In the genomic region with DNA sequence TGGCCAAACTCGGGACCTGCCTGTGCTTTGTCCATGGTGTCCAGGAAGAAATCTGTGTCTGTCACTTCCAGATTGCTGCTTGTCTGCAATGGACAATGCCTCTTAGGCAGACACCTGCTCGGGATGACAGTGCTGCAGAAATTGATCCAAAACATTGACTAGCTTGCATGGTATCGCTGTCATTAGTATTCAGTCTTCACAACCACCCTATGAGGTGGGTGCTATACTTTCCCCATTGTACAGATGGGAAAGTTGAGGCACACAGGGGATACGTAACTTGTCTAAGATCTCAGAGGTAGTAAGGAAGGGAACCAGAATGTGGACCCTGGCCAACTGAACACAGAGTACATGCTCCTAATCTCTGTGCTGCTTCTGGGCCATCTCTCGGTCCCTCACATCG, we compare ENCODE assay signal across 13 cellular contexts.
DNase-seq lines count a peak whose midpoint lies in the region; ATAC-seq and TF ChIP-seq lines count a peak whose summit lies in the region.
"Had no signal": no experiment of that assay in that cellular context is flagged by ENCODE, and none has a peak within 500 bp of the region (broad histone marks: within the 10 kb centered on the region; RNA-seq: fewer than 3 reads in every experiment).

No MANE protein-coding gene starts in this region.

- H3K9me3 ChIP-seq in transverse colon, result no peaks in the 10 kb centered on the region
- H3K9me3 ChIP-seq: mucosa of descending colon had no signal

- WGBS in transverse colon (ENCODE audit: low coverage in 1 of 2), 2 donors, result 81% methylated on average over 6 of the region's 6 CpGs; no CpG with 5 or more reads in 1 of the 2 donors

- H3K4me1 Mint-ChIP-seq in activated naive CD4-positive, alpha-beta T cell treated with anti-CD3 and anti-CD28 coated beads for 36 hours (ENCODE audit: low read depth), result peaks cover 80% of the 10 kb centered on the region
- H3K4me1 Mint-ChIP-seq in activated naive CD8-positive, alpha-beta T cell treated with anti-CD3 and anti-CD28 coated beads, Interleukin-2, amount 50 U/mL, for 24 hours, result peaks cover 80% of the 10 kb centered on the region
- peaks cover 64 to 80% (median 74%) of the 10 kb centered on the region in 3 donors for H3K4me1 Mint-ChIP-seq in naive B cell

- no peak for TF ChIP-seq POLR2A in transverse colon (IDR thresholded peaks at IDR 0.05)

- no peak overlapping the region for H3K4me3 ChIP-seq in transverse colon
- H3K4me3 ChIP-seq: mucosa of descending colon had no signal

- no peak for DNase-seq in activated naive CD4-positive, alpha-beta T cell treated with anti-CD3 and anti-CD28 coated beads for 36 hours
- DNase-seq in activated naive CD4-positive, alpha-beta T cell (lab: John Stamatoyannopoulos, UW), result no peak
- no peak for DNase-seq in activated naive CD8-positive, alpha-beta T cell treated with anti-CD3 and anti-CD28 coated beads, Interleukin-2, amount 50 U/mL, for 24 hours
- DNase-seq in naive B cell, result no peak
- no peak for DNase-seq in transverse colon
- DNase-seq in COLO668 (lab: John Stamatoyannopoulos, UW; ENCODE audit: unreplicated experiment), result no peak
- no peak for DNase-seq in NAMALWA (ENCODE audit: low spot score)
- DNase-seq in SKM-1 (lab: John Stamatoyannopoulos, UW; ENCODE audit: unreplicated experiment), result no peak
- DNase-seq: activated CD4-positive, alpha-beta T cell treated with anti-CD3 and anti-CD28 coated beads for 1 hour; effector CD8-positive, alpha-beta T cell; NCI-H1048; NCI-H524 had no signal

- TF ChIP-seq CTCF in transverse colon (IDR thresholded peaks at IDR 0.05), result no peak

- intact Hi-C loops in activated naive CD4-positive, alpha-beta T cell treated with anti-CD3 and anti-CD28 coated beads for 36 hours (cut with micrococcal nuclease), result loop anchor here (10.0 kb wide), 1 partner anchor 415 kb away; the partner anchor contains the start of gene TNFRSF8
- intact Hi-C loops in transverse colon (cut with DNase I; ENCODE audit: low total_unique reads), result loop anchor here (10.0 kb wide), 1 partner anchor 135 kb away; the partner anchor contains the start of gene DHRS3

- ATAC-seq in activated naive CD8-positive, alpha-beta T cell treated with anti-CD3 and anti-CD28 coated beads, Interleukin-2, amount 50 U/mL, for 24 hours, result no peak
- ATAC-seq in naive B cell (ENCODE audit: low read depth in 2 of 2), result no peak

- peaks cover 7% of the 10 kb centered on the region for H3K36me3 Mint-ChIP-seq in activated naive CD4-positive, alpha-beta T cell treated with anti-CD3 and anti-CD28 coated beads for 36 hours (ENCODE audit: low read depth)
- H3K36me3 Mint-ChIP-seq in activated naive CD8-positive, alpha-beta T cell treated with anti-CD3 and anti-CD28 coated beads, Interleukin-2, amount 50 U/mL, for 24 hours (ENCODE audit: low read depth), result peaks cover 47% of the 10 kb centered on the region
- H3K36me3 Mint-ChIP-seq in naive B cell, result peaks cover 0 to 3% of the 10 kb centered on the region in 2 donors

- no peak overlapping the region for H3K4me3 Mint-ChIP-seq in activated naive CD4-positive, alpha-beta T cell treated with anti-CD3 and anti-CD28 coated beads for 36 hours
- no peak overlapping the region for H3K4me3 Mint-ChIP-seq in activated naive CD8-positive, alpha-beta T cell treated with anti-CD3 and anti-CD28 coated beads, Interleukin-2, amount 50 U/mL, for 24 hours
- peak overlapping the region in 4 of 8 donors; percentile 53 to 88 (median 78) for H3K4me3 Mint-ChIP-seq in naive B cell

- no peaks in the 10 kb centered on the region for H3K9me3 Mint-ChIP-seq in activated naive CD4-positive, alpha-beta T cell treated with anti-CD3 and anti-CD28 coated beads for 36 hours
- H3K9me3 Mint-ChIP-seq in activated naive CD8-positive, alpha-beta T cell treated with anti-CD3 and anti-CD28 coated beads, Interleukin-2, amount 50 U/mL, for 24 hours, result no peaks in the 10 kb centered on the region
- H3K9me3 Mint-ChIP-seq in naive B cell, result no peaks in the 10 kb centered on the region

- H3K27me3 Mint-ChIP-seq in activated naive CD4-positive, alpha-beta T cell treated with anti-CD3 and anti-CD28 coated beads for 36 hours (ENCODE audit: low read depth), result no peaks in the 10 kb centered on the region
- H3K27me3 Mint-ChIP-seq in activated naive CD8-positive, alpha-beta T cell treated with anti-CD3 and anti-CD28 coated beads, Interleukin-2, amount 50 U/mL, for 24 hours, result no peaks in the 10 kb centered on the region
- no peaks in the 10 kb centered on the region for H3K27me3 Mint-ChIP-seq in naive B cell

- no peaks in the 10 kb centered on the region for H3K36me3 ChIP-seq in transverse colon

- H3K27ac Mint-ChIP-seq in activated naive CD4-positive, alpha-beta T cell treated with anti-CD3 and anti-CD28 coated beads for 36 hours, result peak overlapping the region; percentile 91
- H3K27ac Mint-ChIP-seq in activated naive CD8-positive, alpha-beta T cell treated with anti-CD3 and anti-CD28 coated beads, Interleukin-2, amount 50 U/mL, for 24 hours, result peak overlapping the region; percentile 83
- H3K27ac Mint-ChIP-seq in naive B cell, result peak overlapping the region in 5 of 6 donors; percentile 78 to 95 (median 92)

- in situ Hi-C loops in transverse colon (cut with MboI; ENCODE audit: low pct_ligation_motif_present in 1 of 4, low pct_unique_long_range_greater_than_20kb in 1 of 4, low sequenced_read_pairs in 3 of 4), result no loop called here

- H3K4me1 ChIP-seq in transverse colon, result peaks cover 65 to 78% (median 69%) of the 10 kb centered on the region in 4 donors

- H3K27me3 ChIP-seq in transverse colon, result no peaks in the 10 kb centered on the region

- H3K27ac ChIP-seq in transverse colon, result peak overlapping the region; percentile 85 to 90 (median 88)

- CTCF ChIA-PET in activated naive CD4-positive, alpha-beta T cell treated with anti-CD3 and anti-CD28 coated beads for 36 hours (lab: Charles Lee), result interaction anchor here (1.3 kb wide), 1 partner anchor 9 kb away, joined by 6 read pairs; no protein-coding TSS in a partner anchor

- TF ChIP-seq EP300 in transverse colon (IDR thresholded peaks at IDR 0.05; ENCODE audit: low read depth), result no peak
